Comparison of ENCODE assay signal across 1 cellular context in the genomic region with DNA sequence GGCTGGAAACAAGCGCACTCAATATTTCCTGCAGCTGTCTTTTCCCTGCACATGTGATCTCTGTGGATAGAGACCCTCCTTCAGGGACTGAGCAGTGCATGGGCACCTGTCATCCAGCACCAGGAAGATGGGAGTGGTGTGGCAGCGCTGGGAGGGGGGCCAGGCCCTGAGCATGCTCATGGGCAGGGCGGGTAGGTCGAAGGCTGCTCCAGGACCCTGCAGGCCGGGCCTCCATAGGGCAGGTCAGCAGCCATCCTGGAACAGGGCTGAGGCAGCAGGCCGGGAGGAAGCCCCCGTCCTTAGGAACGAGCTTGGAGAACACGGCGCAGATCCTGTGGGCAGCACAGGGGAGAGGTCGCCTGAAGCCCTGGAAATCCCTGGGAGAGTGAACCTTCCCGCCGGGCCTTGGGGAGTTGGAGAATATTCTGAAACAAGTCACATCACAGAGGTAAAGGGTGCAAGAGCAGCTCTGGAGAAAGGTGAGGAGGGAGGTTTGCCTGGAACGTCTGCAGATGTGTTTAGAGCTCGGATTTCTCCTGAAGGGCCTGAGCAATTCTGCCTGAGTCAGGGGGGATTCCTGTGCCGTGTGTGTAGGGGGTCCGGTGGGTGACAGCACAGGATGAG.
TF ChIP-seq lines count a peak whose summit lies in the region.

No MANE protein-coding gene starts in this region.

TF ChIP-seq in WTC11, 78 proteins besides CTCF, POLR2A, EP300 and RAD21:
- TF ChIP-seq AFF4 (CRISPR knock-in tag; IDR thresholded peaks at IDR 0.05; ENCODE audit: borderline replicate concordance) (no peak), SP1 (CRISPR knock-in tag; conservative IDR thresholded peaks at IDR 0.05) (no peak), TEAD4 (CRISPR knock-in tag; IDR thresholded peaks at IDR 0.05) (no peak)
